Comparison of ENCODE assay signal across 25 cellular contexts in the genomic region with DNA sequence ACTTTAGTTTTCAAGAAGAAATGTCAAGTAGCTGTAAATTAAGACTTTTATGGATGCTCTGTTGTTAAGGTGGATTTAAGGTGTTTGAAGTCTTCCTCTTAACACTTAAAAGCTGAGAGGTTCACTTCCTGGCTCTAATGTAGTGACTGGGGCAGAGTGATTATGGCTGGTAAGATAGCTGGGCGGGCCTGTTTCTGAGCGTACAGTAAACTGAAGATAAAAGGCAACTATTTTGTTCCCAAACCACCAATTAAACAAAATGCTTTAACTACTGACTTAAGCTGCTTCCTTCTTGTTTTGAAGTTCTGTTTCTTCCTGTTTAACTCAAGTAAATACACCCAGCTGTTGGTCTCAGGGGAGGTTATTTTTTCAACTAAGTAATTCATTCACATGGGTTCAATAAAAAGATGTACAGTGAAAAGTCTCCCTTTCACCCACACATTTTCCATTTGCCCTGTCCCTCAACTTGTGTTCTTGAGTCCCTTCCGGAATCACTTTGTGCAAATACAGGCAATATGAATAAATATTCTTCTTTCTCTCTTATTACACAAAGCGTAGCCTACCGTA. TPM values are rescaled to one million over a fixed set of nuclear protein-coding genes. Genes with fewer than 3 reads are reported as not detected.
A peak's percentile ranks its signal among the peaks of the same experiment; 100 is the strongest.
DNase-seq lines count a peak whose midpoint lies in the region; ATAC-seq, FAIRE-seq and TF ChIP-seq lines count a peak whose summit lies in the region.
"Had no signal": no experiment of that assay in that cellular context is flagged by ENCODE, and none has a peak within 500 bp of the region (broad histone marks: within the 10 kb centered on the region; RNA-seq: fewer than 3 reads in every experiment).

No MANE protein-coding gene starts in this region.

- no peak for TF ChIP-seq CTCF in spleen (IDR thresholded peaks at IDR 0.05 in 8 of 11, conservative IDR thresholded peaks at IDR 0.05 in 3 of 11)
- no peak for TF ChIP-seq CTCF in kidney (IDR thresholded peaks at IDR 0.05; ENCODE audit: borderline replicate concordance, extremely low read depth, insufficient read depth)

- no peak overlapping the region for H3K4me3 ChIP-seq in spleen
- H3K4me3 ChIP-seq in kidney (ENCODE audit: low read length in 2 of 2) = no peak overlapping the region
- H3K4me3 ChIP-seq: dorsolateral prefrontal cortex, ovary, upper lobe of left lung had no signal

- intact Hi-C loops in left colon (cut with DNase I, micrococcal nuclease) = no loop called here
- intact Hi-C loops in spleen (cut with DNase I; ENCODE audit: low total_unique reads) = no loop called here
- intact Hi-C loops in kidney (cut with DNase I) = no loop called here

- no peaks in the 10 kb centered on the region for H3K27me3 ChIP-seq in spleen (replicated peaks in 1 of 7)
- H3K27me3 ChIP-seq: dorsolateral prefrontal cortex, ovary, upper lobe of left lung had no signal

- H3K36me3 ChIP-seq in spleen = no peaks in the 10 kb centered on the region
- no peaks in the 10 kb centered on the region for H3K36me3 ChIP-seq in kidney (ENCODE audit: control insufficient read depth in 1 of 2, insufficient read depth in 2 of 2, low read length in 2 of 2)
- H3K36me3 ChIP-seq: ovary, upper lobe of left lung, WERI-Rb-1 had no signal

- H3K4me1 ChIP-seq in spleen (peaks cover 0 to 14% (median 3%) of the 10 kb centered on the region in 6 donors), kidney (ENCODE audit: control insufficient read depth in 1 of 2, insufficient read depth in 1 of 2, low read depth in 1 of 2, low read length in 2 of 2) (no peaks in the 10 kb centered on the region)

- TF ChIP-seq POLR2A in spleen (IDR thresholded peaks at IDR 0.05) = no peak

- no peak overlapping the region for H3K9ac ChIP-seq in kidney (ENCODE audit: low read length in 2 of 2)

- H3K27ac ChIP-seq in spleen (peak overlapping the region in 6 of 8 donors; percentile 2 to 57 (median 42)), kidney (ENCODE audit: low read depth in 2 of 2, low read length in 2 of 2) (no peak overlapping the region)
- H3K27ac ChIP-seq: dorsolateral prefrontal cortex, ovary, WERI-Rb-1 had no signal

- ATAC-seq in left colon (peak; percentile 93), GM19351 (IDR thresholded peaks at IDR 0.05; ENCODE audit: unreplicated experiment) (no peak), GM21737 (IDR thresholded peaks at IDR 0.05; ENCODE audit: unreplicated experiment) (no peak)
- ATAC-seq: left lobe of liver had no signal

- peak; percentile 30 for DNase-seq in ELF-1 (ENCODE audit: low read depth, low spot score)
- peak; percentile 31 for DNase-seq in M059J (ENCODE audit: low read depth)
- DNase-seq in left colon = peak in 1 of 2 donors; percentile 38
- DNase-seq in spleen = no peak
- DNase-seq in kidney = no peak
- no peak for DNase-seq in stimulated activated CD4-positive, alpha-beta T cell treated with anti-CD3 and anti-CD28 coated beads, Interleukin-2, amount 100 ng/mL, for 48 hours
- DNase-seq: activated CD4-positive, alpha-beta memory T cell treated with anti-CD3 and anti-CD28 coated beads for 36 hours; activated T-cell treated with anti-CD3 and anti-CD28 coated beads for 4 hours; AML-193; amniotic stem cell; dorsolateral prefrontal cortex; GF-D8; KBM-7; NCI-H1105; NCI-H524 treated with DMSO at 0.1 percent for 48 hours; ovary; SHP77; stimulated activated naive CD4-positive, alpha-beta T cell treated with Interleukin-2 at 50 U/mL for 16 hours; upper lobe of left lung; WERI-Rb-1 had no signal

- H3K9me3 ChIP-seq in spleen (no peaks in the 10 kb centered on the region), kidney (ENCODE audit: control insufficient read depth in 1 of 2, low read length in 2 of 2) (no peaks in the 10 kb centered on the region)
- H3K9me3 ChIP-seq: ovary, upper lobe of left lung had no signal

- no peak for FAIRE-seq in kidney (lab: Jason Lieb, UNC)
- FAIRE-seq: GM12892 had no signal

- 65 to 78% (median 71%) methylated on average over 5 of the region's 5 CpGs for WGBS in spleen, 5 donors

RNA-seq across cellular contexts. Expression of a gene that starts 19.3 kb away (rescaled TPM):
- not detected in 2 replicates for total RNA-seq in M059J (2014; rRNA removed; shearing (Covaris generic))
- 1 to 10 TPM; 1.1 to 1.5 TPM for total RNA-seq in left colon
- 1 to 10 TPM in 4 of 7 donors, under 1 TPM in 2, not detected in 1; 0.46 to 1.9 (median 1.3) TPM for total RNA-seq in spleen
- under 1 TPM; 0.02 to 0.22 (median 0.07) TPM for polyA plus RNA-seq in spleen
- total RNA-seq in kidney = 6.5 TPM
- 0.17 TPM for polyA plus RNA-seq in kidney (ENCODE audit: insufficient read depth, low read depth, low replicate concordance)
- total RNA-seq: T-helper 1 cell treated with Interleukin-12 subunit alpha and Interleukin-12 subunit beta and Interleukin-4 antibody, amounts not matched to agents 30 ng/mL and 1 ng/mL, for 36 hours had no signal

Comparison
In these comparisons a context has a peak if more than half of its experiments do, and no peak if none do; other contexts are left out.
1. DNase-seq: peak in ELF-1 (single experiment) and M059J (single experiment); none in spleen (single experiment), kidney (single experiment) and stimulated activated CD4-positive, alpha-beta T cell treated with anti-CD3 and anti-CD28 coated beads, Interleukin-2, amount 100 ng/mL, for 48 hours (0 of 2).
2. H3K27ac ChIP-seq: peak in spleen (6 of 8); none in kidney (0 of 2).